10 cellular contexts compared by ENCODE assay signal in genomic region chr12:25388216-25388615, GRCh38.
DNase-seq lines count a peak whose midpoint lies in the region; FAIRE-seq and TF ChIP-seq lines count a peak whose summit lies in the region.
"Had no signal": no experiment of that assay in that cellular context is flagged by ENCODE, and none has a peak within 500 bp of the region (broad histone marks: within the 10 kb centered on the region; RNA-seq: fewer than 3 reads in every experiment).

No MANE protein-coding gene starts in this region.

- H3K23me2 ChIP-seq in H1 (ENCODE audit: low read depth, low read length) = peaks cover 14% of the 10 kb centered on the region

- H3K23ac ChIP-seq in H1 (ENCODE audit: insufficient read length) = no peak overlapping the region

- no peak overlapping the region for H2BK20ac ChIP-seq in H1 (ENCODE audit: low read length)

- no peak for FAIRE-seq in H1 (lab: Jason Lieb, UNC)

- H2BK5ac ChIP-seq in H1 (ENCODE audit: low read depth, low read length) = no peak overlapping the region

- 77% methylated on average over 5 of the region's 5 CpGs; no CpG with 5 or more reads in 1 of the 2 experiments for WGBS in H1 (ENCODE audit: extremely low coverage in 1 of 2, insufficient coverage in 1 of 2, insufficient read length in 1 of 2, insufficient replicate concordance in 2 of 2, low coverage in 1 of 2, low lambda C conversion rate in 2 of 2, missing lambda C conversion rate in 1 of 2), 2 experiments
- WGBS in transverse colon (ENCODE audit: low coverage in 1 of 2), 2 donors = 42 to 47% methylated on average over 4 to 5 of the region's 5 CpGs

- 0 out of 2 replicates have a peak overlapping the region, but pooled peaks have one; percentile 46 for H2AFZ ChIP-seq in H1 (ENCODE audit: low read length)

- no peaks in the 10 kb centered on the region for H3K79me1 ChIP-seq in H1 (ENCODE audit: low read depth, low read length)

- H3K27ac ChIP-seq in H1 (ENCODE audit: low read depth, low read length) (no peak overlapping the region), transverse colon (peak overlapping the region in 1 of 4 donors; percentile 13)
- H3K27ac ChIP-seq: right atrium auricular region had no signal

- no peak overlapping the region for H2BK120ac ChIP-seq in H1 (replicated peaks; ENCODE audit: low read depth, low read length)

- peak overlapping the region; percentile 92 for H3K27ac Mint-ChIP-seq in T-helper 1 cell treated with Interleukin-12 subunit alpha and Interleukin-12 subunit beta and Interleukin-4 antibody, amounts not matched to agents 30 μg/mL and 1 μg/mL, for 36 hours

- no peak overlapping the region for H3K9ac ChIP-seq in H1 (replicated peaks in 1 of 4; ENCODE audit: extremely low read depth in 1 of 4, low read depth in 3 of 4, low read length in 3 of 4)

- H3K27me3 ChIP-seq in H1 (replicated peaks in 1 of 4; ENCODE audit: control insufficient read depth in 3 of 4, extremely low read depth in 1 of 4, insufficient read depth in 3 of 4, low read length in 3 of 4) (peaks cover 0 to 20% (median 10%) of the 10 kb centered on the region in 4 experiments; a peak in 6 of 7 replicates), transverse colon (no peaks in the 10 kb centered on the region)
- H3K27me3 ChIP-seq: BLaER1 treated with 17β-estradiol and CSF1 and Interleukin-3, amounts not matched to agents 10 nM and 100 nM; right atrium auricular region had no signal

- H4K91ac ChIP-seq in H1 (replicated peaks; ENCODE audit: insufficient read length, low read length) = no peak overlapping the region

- H3K4me3 Mint-ChIP-seq in T-helper 1 cell treated with Interleukin-12 subunit alpha and Interleukin-12 subunit beta and Interleukin-4 antibody, amounts not matched to agents 30 μg/mL and 1 μg/mL, for 36 hours = peak overlapping the region; percentile 71

- no peak overlapping the region for H2BK15ac ChIP-seq in H1 (ENCODE audit: low read length)

- no peak overlapping the region for H3K14ac ChIP-seq in H1 (ENCODE audit: insufficient read length)

- no peak overlapping the region for H4K5ac ChIP-seq in H1 (ENCODE audit: insufficient read length, low read depth, low read length)

- H3K4me2 ChIP-seq in H1 (ENCODE audit: insufficient read depth in 1 of 2, low read depth in 2 of 2, low read length in 2 of 2) = no peak overlapping the region
- H3K4me2 ChIP-seq: BLaER1 treated with 17β-estradiol and CSF1 and Interleukin-3, amounts not matched to agents 10 nM and 100 nM had no signal

- H3K4ac ChIP-seq in H1 (replicated peaks; ENCODE audit: insufficient read length, low read depth, low read length) = no peak overlapping the region

- no peak for TF ChIP-seq RAD21 in H1 (IDR thresholded peaks at IDR 0.05 in 1 of 2, conservative IDR thresholded peaks at IDR 0.05 in 1 of 2; ENCODE audit: low read depth in 2 of 2, low read length in 2 of 2)

- H3K27me3 Mint-ChIP-seq in T-helper 1 cell treated with Interleukin-12 subunit alpha and Interleukin-12 subunit beta and Interleukin-4 antibody, amounts not matched to agents 30 μg/mL and 1 μg/mL, for 36 hours (ENCODE audit: low read depth) = no peaks in the 10 kb centered on the region

- in situ Hi-C loops in transverse colon (cut with MboI; ENCODE audit: low pct_ligation_motif_present in 1 of 4, low pct_unique_long_range_greater_than_20kb in 1 of 4, low sequenced_read_pairs in 3 of 4) = no loop called here

- H3K9me3 Mint-ChIP-seq in T-helper 1 cell treated with Interleukin-12 subunit alpha and Interleukin-12 subunit beta and Interleukin-4 antibody, amounts not matched to agents 30 μg/mL and 1 μg/mL, for 36 hours = peaks cover 4% of the 10 kb centered on the region

- H3K4me1 ChIP-seq in H1 (replicated peaks in 1 of 4; ENCODE audit: control insufficient read depth in 3 of 4, insufficient read depth in 4 of 4, low read length in 3 of 4) (peaks cover 0 to 8% (median 1%) of the 10 kb centered on the region in 4 experiments; a peak in 4 of 7 replicates), transverse colon (peaks cover 5 to 39% (median 23%) of the 10 kb centered on the region in 4 donors)
- H3K4me1 ChIP-seq: right atrium auricular region had no signal

- H2AK5ac ChIP-seq in H1 (ENCODE audit: low read depth, low read length) = no peak overlapping the region

- TF ChIP-seq CTCF in H1 (IDR thresholded peaks at IDR 0.05; ENCODE audit: control extremely low read depth in 1 of 3, insufficient read depth in 1 of 3, low read depth in 1 of 3, low read length in 3 of 3) = no peak
- TF ChIP-seq CTCF in transverse colon (IDR thresholded peaks at IDR 0.05) = peak in 2 of 5 experiments; percentile 38 to 48

- H3K4me1 Mint-ChIP-seq in T-helper 1 cell treated with Interleukin-12 subunit alpha and Interleukin-12 subunit beta and Interleukin-4 antibody, amounts not matched to agents 30 μg/mL and 1 μg/mL, for 36 hours (ENCODE audit: low read depth) = peaks cover 39% of the 10 kb centered on the region

- CTCF ChIA-PET in H1 (lab: Charles Lee; ENCODE audit: partially characterized antibody) = interaction anchor here (1.0 to 1.8 kb wide), 9 partner anchors 8 to 379 kb away, joined by 3 to 7 read pairs (median 4); no protein-coding TSS in a partner anchor

- no peak overlapping the region for H3K56ac ChIP-seq in H1 (replicated peaks; ENCODE audit: insufficient read length, low read depth, low read length)

- TF ChIP-seq POLR2A in H1 (IDR thresholded peaks at IDR 0.05; ENCODE audit: control extremely low read depth in 1 of 2, low read depth in 2 of 2, low read length in 2 of 2) (no peak), transverse colon (IDR thresholded peaks at IDR 0.05) (no peak)

- no peaks in the 10 kb centered on the region for H3K79me2 ChIP-seq in H1 (ENCODE audit: control insufficient read depth in 1 of 2, insufficient read depth in 2 of 2, low read length in 2 of 2)

- no peak overlapping the region for H2BK12ac ChIP-seq in H1 (ENCODE audit: low read depth, low read length)

- POLR2A ChIA-PET in H1 (lab: Charles Lee; ENCODE audit: partially characterized antibody) = interaction anchor here (1.1 to 1.9 kb wide), 3 partner anchors 147 to 436 kb away, joined by 3 to 9 read pairs (median 5); no protein-coding TSS in a partner anchor

- no peak overlapping the region for H3K4me3 ChIP-seq in H1 (ENCODE audit: extremely low read depth in 1 of 4, insufficient read depth in 2 of 4, low read depth in 3 of 4, low read length in 4 of 4)
- no peak overlapping the region for H3K4me3 ChIP-seq in transverse colon
- H3K4me3 ChIP-seq: BLaER1 treated with 17β-estradiol and CSF1 and Interleukin-3, amounts not matched to agents 10 nM and 100 nM; right atrium auricular region had no signal

- no peaks in the 10 kb centered on the region for H3K36me3 ChIP-seq in H1 (ENCODE audit: control insufficient read depth in 2 of 4, insufficient read depth in 4 of 4, low read length in 3 of 4)
- no peaks in the 10 kb centered on the region for H3K36me3 ChIP-seq in transverse colon
- H3K36me3 ChIP-seq: BLaER1 treated with 17β-estradiol and CSF1 and Interleukin-3, amounts not matched to agents 10 nM and 100 nM; right atrium auricular region had no signal

- H3K36me3 Mint-ChIP-seq in T-helper 1 cell treated with Interleukin-12 subunit alpha and Interleukin-12 subunit beta and Interleukin-4 antibody, amounts not matched to agents 30 μg/mL and 1 μg/mL, for 36 hours (ENCODE audit: low read depth) = peaks cover 1% of the 10 kb centered on the region

- H4K8ac ChIP-seq in H1 (ENCODE audit: extremely low read depth, insufficient read depth, low read length) = no peak overlapping the region

- DNase-seq in stimulated activated CD4-positive, alpha-beta T cell treated with anti-CD3 and anti-CD28 coated beads, Interleukin-15, amount 100 ng/mL, for 24 hours = peak; percentile 71
- DNase-seq in stimulated activated CD4-positive, alpha-beta T cell treated with anti-CD3 and anti-CD28 coated beads, Interleukin-12 subunit alpha, Interleukin-12 subunit beta, amount 100 ng/mL, for 4 hours = no peak
- DNase-seq in H1 (ENCODE audit: low read depth in 1 of 2, low spot score in 2 of 2) (no peak), transverse colon (peak; percentile 51), SIG-M5 treated with dmso at 0.1 percent for 504 hours (lab: John Stamatoyannopoulos, UW; ENCODE audit: unreplicated experiment) (no peak), UCSD-AML1 (lab: John Stamatoyannopoulos, UW; ENCODE audit: unreplicated experiment) (no peak), MV-4-11 (lab: John Stamatoyannopoulos, UW) (no peak)

- TF ChIP-seq EP300 in H1 (IDR thresholded peaks at IDR 0.05; ENCODE audit: borderline replicate concordance in 1 of 2, low read depth in 2 of 2, low read length in 2 of 2) (no peak), transverse colon (IDR thresholded peaks at IDR 0.05; ENCODE audit: low read depth) (no peak)

- intact Hi-C loops in transverse colon (cut with DNase I; ENCODE audit: low total_unique reads) = no loop called here

- H3K18ac ChIP-seq in H1 (ENCODE audit: extremely low read depth, low read length) = no peak overlapping the region

- H3K9me3 ChIP-seq in H1 (ENCODE audit: insufficient read depth in 2 of 2, low read depth in 1 of 2, low read length in 1 of 2) (no peaks in the 10 kb centered on the region), transverse colon (no peaks in the 10 kb centered on the region)
- H3K9me3 ChIP-seq: right atrium auricular region had no signal

- H4K20me1 ChIP-seq in H1 (replicated peaks in 1 of 2; ENCODE audit: control insufficient read depth in 1 of 2, insufficient read depth in 2 of 2, low read length in 2 of 2) = no peaks in the 10 kb centered on the region
- H4K20me1 ChIP-seq: BLaER1 treated with 17β-estradiol and CSF1 and Interleukin-3, amounts not matched to agents 10 nM and 100 nM had no signal

TF ChIP-seq in H1, 55 proteins besides CTCF, POLR2A, EP300 and RAD21 (continues in another document):
- TF ChIP-seq SP2 (IDR thresholded peaks at IDR 0.05; ENCODE audit: low read length) (no peak), HDAC6 (IDR thresholded peaks at IDR 0.05; ENCODE audit: low read depth, low read length) (no peak), CEBPB (IDR thresholded peaks at IDR 0.05; ENCODE audit: low read depth, low read length) (no peak), SIX5 (IDR thresholded peaks at IDR 0.05; ENCODE audit: low read depth, low read length) (no peak), CHD1 (IDR thresholded peaks at IDR 0.05; ENCODE audit: low read depth, low read length) (no peak), SRF (IDR thresholded peaks at IDR 0.05; ENCODE audit: low read depth, low read length) (no peak), CBX5 (IDR thresholded peaks at IDR 0.05; ENCODE audit: low read depth, low read length) (no peak), CHD2 (IDR thresholded peaks at IDR 0.05; ENCODE audit: low read length) (no peak), JUN (IDR thresholded peaks at IDR 0.05; ENCODE audit: low read depth, low read length) (no peak), TAF1 (IDR thresholded peaks at IDR 0.05; ENCODE audit: low read depth, low read length) (no peak), JUND (IDR thresholded peaks at IDR 0.05; ENCODE audit: low read length) (no peak)

Comparison
In these comparisons a context has a peak if more than half of its experiments do, and no peak if none do; other contexts are left out.
1. DNase-seq: peak in stimulated activated CD4-positive, alpha-beta T cell treated with anti-CD3 and anti-CD28 coated beads, Interleukin-15, amount 100 ng/mL, for 24 hours (single experiment) and transverse colon (single experiment); none in stimulated activated CD4-positive, alpha-beta T cell treated with anti-CD3 and anti-CD28 coated beads, Interleukin-12 subunit alpha, Interleukin-12 subunit beta, amount 100 ng/mL, for 4 hours (single experiment), H1 (0 of 2), SIG-M5 treated with dmso at 0.1 percent for 504 hours (single experiment), UCSD-AML1 (single experiment) and MV-4-11 (single experiment).